In genomic region chr5:122915717-122916399, GRCh38 we compare ENCODE assay signal across 11 cellular contexts.
DNase-seq lines count a peak whose midpoint lies in the region; ATAC-seq and TF ChIP-seq lines count a peak whose summit lies in the region.
"Had no signal": no experiment of that assay in that cellular context is flagged by ENCODE, and none has a peak within 500 bp of the region (broad histone marks: within the 10 kb centered on the region; RNA-seq: fewer than 3 reads in every experiment).

No MANE protein-coding gene starts in this region.

- no peak for DNase-seq in mesothelial cell of epicardium (ENCODE audit: low spot score in 2 of 2, unreplicated experiment in 2 of 2)
- DNase-seq in DMS 273 (lab: John Stamatoyannopoulos, UW; ENCODE audit: unreplicated experiment), result no peak
- DNase-seq in chondrocyte (ENCODE audit: low spot score), result no peak
- no peak for DNase-seq in mesenteric fat pad (ENCODE audit: low spot score)
- no peak for DNase-seq in activated naive CD4-positive, alpha-beta T cell treated with anti-CD3 and anti-CD28 coated beads, Interleukin-2, amount 10 ng/mL, durations not matched to agents 7 days and 5 days
- DNase-seq: aorta, testis had no signal

- peaks cover 8% of the 10 kb centered on the region for H3K9me3 Mint-ChIP-seq in mesothelial cell of epicardium
- H3K9me3 Mint-ChIP-seq in chondrocyte (ENCODE audit: low read depth), result no peaks in the 10 kb centered on the region
- H3K9me3 Mint-ChIP-seq in activated naive CD4-positive, alpha-beta T cell treated with anti-CD3 and anti-CD28 coated beads, Interleukin-2, amount 10 ng/mL, durations not matched to agents 7 days and 5 days, result peaks cover 3% of the 10 kb centered on the region
- H3K9me3 Mint-ChIP-seq: T-helper 1 cell treated with Interleukin-12 subunit alpha and Interleukin-12 subunit beta and Interleukin-4 antibody, amounts not matched to agents 30 μg/mL and 1 μg/mL, for 36 hours had no signal

- H3K4me1 Mint-ChIP-seq in mesothelial cell of epicardium (peaks cover 19% of the 10 kb centered on the region), chondrocyte (ENCODE audit: low read depth) (peaks cover 3% of the 10 kb centered on the region)
- H3K4me1 Mint-ChIP-seq in activated naive CD4-positive, alpha-beta T cell treated with anti-CD3 and anti-CD28 coated beads, Interleukin-2, amount 10 ng/mL, durations not matched to agents 7 days and 5 days, result no peaks in the 10 kb centered on the region

- peak; percentile 98 for ATAC-seq in GM18508 (IDR thresholded peaks at IDR 0.05; ENCODE audit: insufficient read depth, unreplicated experiment)
- peak; percentile 85 for ATAC-seq in GM21526 (IDR thresholded peaks at IDR 0.05; ENCODE audit: low FRiP score, unreplicated experiment)
- peak; percentile 99 for ATAC-seq in HG03354 (IDR thresholded peaks at IDR 0.05; ENCODE audit: poor library complexity, severe bottlenecking, unreplicated experiment)

- H3K27ac Mint-ChIP-seq in mesothelial cell of epicardium (peak overlapping the region; percentile 93), chondrocyte (ENCODE audit: unreplicated experiment) (no peak overlapping the region)
- H3K27ac Mint-ChIP-seq in activated naive CD4-positive, alpha-beta T cell treated with anti-CD3 and anti-CD28 coated beads, Interleukin-2, amount 10 ng/mL, durations not matched to agents 7 days and 5 days, result no peak overlapping the region
- H3K27ac Mint-ChIP-seq: T-helper 1 cell treated with Interleukin-12 subunit alpha and Interleukin-12 subunit beta and Interleukin-4 antibody, amounts not matched to agents 30 μg/mL and 1 μg/mL, for 36 hours had no signal

- TF ChIP-seq CTCF in mesothelial cell of epicardium (IDR thresholded peaks at IDR 0.05; ENCODE audit: unreplicated experiment) (no peak), chondrocyte (IDR thresholded peaks at IDR 0.05) (no peak)

- CTCF ChIA-PET in activated naive CD4-positive, alpha-beta T cell treated with anti-CD3 and anti-CD28 coated beads, Interleukin-2, amount 10 ng/mL, durations not matched to agents 7 days and 5 days (lab: Charles Lee), result no interaction called here

- H3K4me3 Mint-ChIP-seq in mesothelial cell of epicardium (no peak overlapping the region), chondrocyte (ENCODE audit: unreplicated experiment) (no peak overlapping the region)
- no peak overlapping the region for H3K4me3 Mint-ChIP-seq in activated naive CD4-positive, alpha-beta T cell treated with anti-CD3 and anti-CD28 coated beads, Interleukin-2, amount 10 ng/mL, durations not matched to agents 7 days and 5 days
- H3K4me3 Mint-ChIP-seq: T-helper 1 cell treated with Interleukin-12 subunit alpha and Interleukin-12 subunit beta and Interleukin-4 antibody, amounts not matched to agents 30 μg/mL and 1 μg/mL, for 36 hours had no signal

- no peaks in the 10 kb centered on the region for H3K27me3 Mint-ChIP-seq in mesothelial cell of epicardium (ENCODE audit: low read depth)
- no peaks in the 10 kb centered on the region for H3K27me3 Mint-ChIP-seq in chondrocyte (ENCODE audit: low read depth)
- no peaks in the 10 kb centered on the region for H3K27me3 Mint-ChIP-seq in activated naive CD4-positive, alpha-beta T cell treated with anti-CD3 and anti-CD28 coated beads, Interleukin-2, amount 10 ng/mL, durations not matched to agents 7 days and 5 days

- H3K36me3 Mint-ChIP-seq in mesothelial cell of epicardium (peaks cover 14% of the 10 kb centered on the region), chondrocyte (ENCODE audit: low read depth) (no peaks in the 10 kb centered on the region)
- no peaks in the 10 kb centered on the region for H3K36me3 Mint-ChIP-seq in activated naive CD4-positive, alpha-beta T cell treated with anti-CD3 and anti-CD28 coated beads, Interleukin-2, amount 10 ng/mL, durations not matched to agents 7 days and 5 days
